Comparison of ENCODE assay signal across 1 cellular context in genomic region chr6:166589786-166590574, GRCh38.
TF ChIP-seq lines count a peak whose summit lies in the region.

No MANE protein-coding gene starts in this region.

TF ChIP-seq in GM12878, 131 proteins besides CTCF, POLR2A, EP300 and RAD21:
- TF ChIP-seq EGR1 (IDR thresholded peaks at IDR 0.05; ENCODE audit: borderline replicate concordance in 1 of 2, low read depth in 2 of 2, low read length in 2 of 2): no peak
- no peak for TF ChIP-seq USF2 (IDR thresholded peaks at IDR 0.05; ENCODE audit: borderline replicate concordance, low read depth, low read length)
- no peak for TF ChIP-seq TCF7 (IDR thresholded peaks at IDR 0.05; ENCODE audit: borderline replicate concordance)
- no peak for TF ChIP-seq MAX (IDR thresholded peaks at IDR 0.05; ENCODE audit: low read depth, low read length)
- no peak for TF ChIP-seq ZBTB11 (CRISPR knock-in tag; IDR thresholded peaks at IDR 0.05)
